In genomic region chr11:61334434-61335354, GRCh38 we compare ENCODE assay signal across 1 cellular context.
A peak's percentile ranks its signal among the peaks of the same experiment; 100 is the strongest.
TF ChIP-seq lines count a peak whose summit lies in the region.

No MANE protein-coding gene starts in this region.

TF ChIP-seq in IMR-90, 13 proteins besides CTCF, POLR2A, EP300 and RAD21:
- TF ChIP-seq USF2 (IDR thresholded peaks at IDR 0.05; ENCODE audit: low read depth, low read length) (no peak), FOS (IDR thresholded peaks at IDR 0.05; ENCODE audit: low read depth, low read length) (peak; percentile 13; the same call in 1 of the 2 replicates)
